7 cellular contexts compared by ENCODE assay signal in genomic region chr10:1248262-1248630, GRCh38.
DNase-seq lines count a peak whose midpoint lies in the region; ATAC-seq and TF ChIP-seq lines count a peak whose summit lies in the region.
"Not testable (repeated sequence)": the region's sequence is repeated elsewhere in the genome, so short reads cannot be mapped to it uniquely, and the experiment has no call there.

No MANE protein-coding gene starts in this region.

- not testable (repeated sequence) for H3K9me3 ChIP-seq in RWPE2 (ENCODE audit: severe bottlenecking)

- H3K4me3 Mint-ChIP-seq in osteocyte (ENCODE audit: unreplicated experiment): peak overlapping the region; percentile 35

- ATAC-seq in RWPE2 (ENCODE audit: low read depth): peak; percentile 21

- H3K4me1 Mint-ChIP-seq in osteocyte (ENCODE audit: unreplicated experiment): peaks cover 36% of the 10 kb centered on the region

- H3K36me3 ChIP-seq in RWPE2 (ENCODE audit: low read depth): not testable (repeated sequence)

- H3K27me3 Mint-ChIP-seq in osteocyte (ENCODE audit: unreplicated experiment): not testable (repeated sequence)

- peak; percentile 62 for DNase-seq in COLO668 (lab: John Stamatoyannopoulos, UW; ENCODE audit: unreplicated experiment)
- peak; percentile 20 to 57 for DNase-seq in HL-60 (ENCODE audit: low read depth in 1 of 2, low spot score in 1 of 2)
- peak; percentile 44 for DNase-seq in NCI-H146 treated with DMSO at 0.1 percent for 48 hours (lab: John Stamatoyannopoulos, UW; ENCODE audit: unreplicated experiment)
- DNase-seq in RWPE2 (ENCODE audit: low spot score): not testable (repeated sequence)
- peak; percentile 34 for DNase-seq in ecto neural progenitor cell (ENCODE audit: low spot score)
- peak; percentile 28 for DNase-seq in kidney tubule cell (ENCODE audit: low spot score)
- DNase-seq in osteocyte (ENCODE audit: extremely low spot score, unreplicated experiment): peak; percentile 87

- not testable (repeated sequence) for H3K9me3 Mint-ChIP-seq in osteocyte (ENCODE audit: unreplicated experiment)

- H3K27ac Mint-ChIP-seq in osteocyte (ENCODE audit: unreplicated experiment): peak overlapping the region; percentile 74

- H3K4me3 ChIP-seq in HL-60 (replicated peaks; ENCODE audit: insufficient read depth, low read length); RWPE2 (ENCODE audit: severe bottlenecking): not testable (repeated sequence)

- not testable (repeated sequence) for TF ChIP-seq CTCF in HL-60 (IDR thresholded peaks at IDR 0.05; ENCODE audit: insufficient read depth, low read length); RWPE2 (IDR thresholded peaks at IDR 0.05; ENCODE audit: poor library complexity, severe bottlenecking); osteocyte (IDR thresholded peaks at IDR 0.05)

- H3K36me3 Mint-ChIP-seq in osteocyte (ENCODE audit: unreplicated experiment): not testable (repeated sequence)

- not testable (repeated sequence) for H3K4me1 ChIP-seq in RWPE2 (ENCODE audit: insufficient read depth, poor library complexity, severe bottlenecking)

- not testable (repeated sequence) for H3K27ac ChIP-seq in HL-60 (replicated peaks); RWPE2 (ENCODE audit: poor library complexity, severe bottlenecking)

- H3K27me3 ChIP-seq in HL-60 (ENCODE audit: insufficient read depth, poor library complexity, severe bottlenecking); RWPE2 (ENCODE audit: insufficient read depth, poor library complexity, severe bottlenecking): not testable (repeated sequence)
